Comparison of ENCODE assay signal across 1 cellular context in genomic region chr19:45177817-45178261, GRCh38.
TF ChIP-seq lines count a peak whose summit lies in the region.

A gene with protein sequence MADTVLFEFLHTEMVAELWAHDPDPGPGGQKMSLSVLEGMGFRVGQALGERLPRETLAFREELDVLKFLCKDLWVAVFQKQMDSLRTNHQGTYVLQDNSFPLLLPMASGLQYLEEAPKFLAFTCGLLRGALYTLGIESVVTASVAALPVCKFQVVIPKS (minus strand): TSS chr19:45178237. CDS start chr19:45178218, 19 bp downstream.

TF ChIP-seq in HEK293, 187 proteins besides CTCF, POLR2A, EP300 and RAD21 (continued from another document):
- no peak for TF ChIP-seq ZNF513 (tag by site-specific recombination; IDR thresholded peaks at IDR 0.05)
- peak; percentile 59 for TF ChIP-seq ZXDB (tag by site-specific recombination; IDR thresholded peaks at IDR 0.05)
- TF ChIP-seq ZNF76 (tag by site-specific recombination; IDR thresholded peaks at IDR 0.05; ENCODE audit: borderline replicate concordance, low read depth): peak; percentile 26; the same call in 1 of the 2 replicates
- TF ChIP-seq ZNF366 (tag by site-specific recombination; conservative IDR thresholded peaks at IDR 0.05): no peak
- TF ChIP-seq ZEB2 (tag by site-specific recombination; IDR thresholded peaks at IDR 0.05): peak; percentile 48; the same call in 1 of the 2 replicates
- TF ChIP-seq ZNF596 (tag by site-specific recombination; IDR thresholded peaks at IDR 0.05): no peak
- TF ChIP-seq ZFP3 (tag by site-specific recombination; IDR thresholded peaks at IDR 0.05; ENCODE audit: low read depth): no peak
- no peak for TF ChIP-seq ZNF626 (tag by site-specific recombination; IDR thresholded peaks at IDR 0.05)
- TF ChIP-seq, protein P1, sequence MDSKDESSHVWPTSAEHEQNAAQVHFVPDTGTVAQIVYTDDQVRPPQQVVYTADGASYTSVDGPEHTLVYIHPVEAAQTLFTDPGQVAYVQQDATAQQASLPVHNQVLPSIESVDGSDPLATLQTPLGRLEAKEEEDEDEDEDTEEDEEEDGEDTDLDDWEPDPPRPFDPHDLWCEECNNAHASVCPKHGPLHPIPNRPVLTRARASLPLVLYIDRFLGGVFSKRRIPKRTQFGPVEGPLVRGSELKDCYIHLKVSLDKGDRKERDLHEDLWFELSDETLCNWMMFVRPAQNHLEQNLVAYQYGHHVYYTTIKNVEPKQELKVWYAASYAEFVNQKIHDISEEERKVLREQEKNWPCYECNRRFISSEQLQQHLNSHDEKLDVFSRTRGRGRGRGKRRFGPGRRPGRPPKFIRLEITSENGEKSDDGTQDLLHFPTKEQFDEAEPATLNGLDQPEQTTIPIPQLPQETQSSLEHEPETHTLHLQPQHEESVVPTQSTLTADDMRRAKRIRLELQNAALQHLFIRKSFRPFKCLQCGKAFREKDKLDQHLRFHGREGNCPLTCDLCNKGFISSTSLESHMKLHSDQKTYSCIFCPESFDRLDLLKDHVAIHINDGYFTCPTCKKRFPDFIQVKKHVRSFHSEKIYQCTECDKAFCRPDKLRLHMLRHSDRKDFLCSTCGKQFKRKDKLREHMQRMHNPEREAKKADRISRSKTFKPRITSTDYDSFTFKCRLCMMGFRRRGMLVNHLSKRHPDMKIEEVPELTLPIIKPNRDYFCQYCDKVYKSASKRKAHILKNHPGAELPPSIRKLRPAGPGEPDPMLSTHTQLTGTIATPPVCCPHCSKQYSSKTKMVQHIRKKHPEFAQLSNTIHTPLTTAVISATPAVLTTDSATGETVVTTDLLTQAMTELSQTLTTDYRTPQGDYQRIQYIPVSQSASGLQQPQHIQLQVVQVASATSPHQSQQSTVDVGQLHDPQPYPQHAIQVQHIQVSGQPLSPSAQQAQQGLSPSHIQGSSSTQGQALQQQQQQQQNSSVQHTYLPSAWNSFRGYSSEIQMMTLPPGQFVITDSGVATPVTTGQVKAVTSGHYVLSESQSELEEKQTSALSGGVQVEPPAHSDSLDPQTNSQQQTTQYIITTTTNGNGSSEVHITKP (tag by site-specific recombination; IDR thresholded peaks at IDR 0.05): peak; percentile 69; the same call in 1 of the 2 replicates
- TF ChIP-seq ZNF600 (tag by site-specific recombination; IDR thresholded peaks at IDR 0.05): peak; percentile 69
- TF ChIP-seq, protein P2, sequence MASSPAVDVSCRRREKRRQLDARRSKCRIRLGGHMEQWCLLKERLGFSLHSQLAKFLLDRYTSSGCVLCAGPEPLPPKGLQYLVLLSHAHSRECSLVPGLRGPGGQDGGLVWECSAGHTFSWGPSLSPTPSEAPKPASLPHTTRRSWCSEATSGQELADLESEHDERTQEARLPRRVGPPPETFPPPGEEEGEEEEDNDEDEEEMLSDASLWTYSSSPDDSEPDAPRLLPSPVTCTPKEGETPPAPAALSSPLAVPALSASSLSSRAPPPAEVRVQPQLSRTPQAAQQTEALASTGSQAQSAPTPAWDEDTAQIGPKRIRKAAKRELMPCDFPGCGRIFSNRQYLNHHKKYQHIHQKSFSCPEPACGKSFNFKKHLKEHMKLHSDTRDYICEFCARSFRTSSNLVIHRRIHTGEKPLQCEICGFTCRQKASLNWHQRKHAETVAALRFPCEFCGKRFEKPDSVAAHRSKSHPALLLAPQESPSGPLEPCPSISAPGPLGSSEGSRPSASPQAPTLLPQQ (tag by site-specific recombination; IDR thresholded peaks at IDR 0.05): peak; percentile 76
- peak; percentile 91 for TF ChIP-seq ZFP37 (tag by site-specific recombination; IDR thresholded peaks at IDR 0.05)
- no peak for TF ChIP-seq ZNF501 (tag by site-specific recombination; IDR thresholded peaks at IDR 0.05)
- TF ChIP-seq ZNF843 (tag by site-specific recombination; IDR thresholded peaks at IDR 0.05): 0 out of 2 replicates have a peak, but pooled peaks have one; percentile 45
- 0 out of 2 replicates have a peak, but pooled peaks have one; percentile 32 for TF ChIP-seq KLF17 (tag by site-specific recombination; IDR thresholded peaks at IDR 0.05)
- no peak for TF ChIP-seq ZNF223 (tag by site-specific recombination; IDR thresholded peaks at IDR 0.05)
- no peak for TF ChIP-seq ZNF544 (tag by site-specific recombination; IDR thresholded peaks at IDR 0.05)
